ENCODE assay signal across 8 cellular contexts in the genomic region with DNA sequence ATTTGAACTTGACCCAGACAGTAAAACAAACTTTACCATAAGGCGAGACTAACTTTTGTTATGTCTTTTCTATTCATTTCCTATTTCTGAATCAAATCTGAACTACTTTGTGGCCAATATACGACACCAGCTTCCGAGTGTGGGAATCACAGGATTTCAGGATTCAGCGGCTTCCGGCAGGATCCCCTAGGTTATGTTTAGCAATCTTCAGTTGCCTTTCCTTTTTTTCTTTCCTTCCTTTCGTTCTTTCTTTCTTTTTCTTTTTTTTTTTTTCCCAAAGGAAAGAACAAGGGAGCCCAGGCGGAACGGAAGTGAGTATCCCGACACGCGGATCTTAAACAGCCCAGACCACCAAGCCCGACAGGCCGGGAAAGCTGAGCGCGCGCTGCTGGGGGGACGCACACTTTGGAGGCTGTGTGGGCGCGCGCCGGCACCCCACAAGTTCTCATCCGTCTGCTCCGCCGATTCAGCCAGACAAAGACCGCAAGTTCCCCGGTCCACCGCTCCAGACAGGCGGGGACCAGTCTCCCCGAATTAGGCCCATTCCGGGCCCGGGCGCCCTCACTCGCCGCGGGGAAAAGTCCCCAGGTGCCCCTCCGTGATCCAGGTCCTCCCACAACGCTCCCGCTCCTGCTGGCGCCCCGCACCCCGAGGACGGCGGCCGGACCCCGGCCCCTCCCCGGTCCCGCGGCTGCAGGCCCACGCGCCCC. TPM values are rescaled to one million over a fixed set of nuclear protein-coding genes. Genes with fewer than 3 reads are reported as not detected.
DNase-seq lines count a peak whose midpoint lies in the region; ATAC-seq and TF ChIP-seq lines count a peak whose summit lies in the region.

No MANE protein-coding gene starts in this region.

- CTCF ChIA-PET in activated CD4-positive, alpha-beta T cell treated with anti-CD3 and anti-CD28 coated beads for 36 hours (lab: Charles Lee), result interaction anchor here (1.7 to 3.8 kb wide), 3 partner anchors 27 to 66 kb away, joined by 7 to 22 read pairs (median 8); a partner anchor contains a TSS

- H3K9me3 Mint-ChIP-seq in activated CD4-positive, alpha-beta T cell treated with anti-CD3 and anti-CD28 coated beads for 36 hours (ENCODE audit: low read depth), result no peaks in the 10 kb centered on the region

- peaks cover 12% of the 10 kb centered on the region for H3K27me3 Mint-ChIP-seq in activated CD4-positive, alpha-beta T cell treated with anti-CD3 and anti-CD28 coated beads for 36 hours

- intact Hi-C loops in activated CD4-positive, alpha-beta T cell treated with anti-CD3 and anti-CD28 coated beads for 36 hours (cut with DNase I, micrococcal nuclease), result loop anchor here (1.0 to 5.0 kb wide), 4 partner anchors 66 to 1188 kb away; a partner anchor contains a TSS
- intact Hi-C loops in left ventricle myocardium superior (cut with micrococcal nuclease), result no loop called here

- no peak overlapping the region for H2AFZ ChIP-seq in OCI-LY3 (ENCODE audit: low read depth, low read length)

- H3K4me3 ChIP-seq in OCI-LY3 (ENCODE audit: low read length), result peak overlapping the region; percentile 94
- peak overlapping the region; percentile 81 for H3K4me3 ChIP-seq in skeletal muscle cell (ENCODE audit: low read depth, low read length)

- H3K27ac Mint-ChIP-seq in activated CD4-positive, alpha-beta T cell treated with anti-CD3 and anti-CD28 coated beads for 36 hours, result peak overlapping the region; percentile 69

- H3K4me2 ChIP-seq in OCI-LY3 (ENCODE audit: low read length), result peak overlapping the region; percentile 85

- no peaks in the 10 kb centered on the region for H3K9me3 ChIP-seq in OCI-LY3 (ENCODE audit: insufficient read depth, low read length)

- peaks cover 7% of the 10 kb centered on the region for H3K4me1 Mint-ChIP-seq in activated CD4-positive, alpha-beta T cell treated with anti-CD3 and anti-CD28 coated beads for 36 hours

- peaks cover 8% of the 10 kb centered on the region; the same call in 1 of the 2 replicates for H3K4me1 ChIP-seq in OCI-LY3 (ENCODE audit: low read length)

- H4K20me1 ChIP-seq in OCI-LY3 (ENCODE audit: insufficient read depth, low read length), result peaks cover 16% of the 10 kb centered on the region

- peak overlapping the region; percentile 72 for H3K9ac ChIP-seq in OCI-LY3 (ENCODE audit: low read length)

- no peak overlapping the region for H3K27ac ChIP-seq in OCI-LY3 (ENCODE audit: low read length)

- ATAC-seq in activated CD4-positive, alpha-beta T cell treated with anti-CD3 and anti-CD28 coated beads for 36 hours, result peak; percentile 37
- ATAC-seq in left ventricle myocardium superior (no peak), GM18873 (IDR thresholded peaks at IDR 0.05; ENCODE audit: low FRiP score, unreplicated experiment) (no peak)

- H3K4me3 Mint-ChIP-seq in activated CD4-positive, alpha-beta T cell treated with anti-CD3 and anti-CD28 coated beads for 36 hours, result peak overlapping the region; percentile 82

- no peaks in the 10 kb centered on the region for H3K36me3 Mint-ChIP-seq in activated CD4-positive, alpha-beta T cell treated with anti-CD3 and anti-CD28 coated beads for 36 hours (ENCODE audit: low read depth)

- DNase-seq in activated CD4-positive, alpha-beta T cell treated with anti-CD3 and anti-CD28 coated beads for 36 hours, result peak; percentile 70
- DNase-seq in activated CD4-positive, alpha-beta T cell treated with anti-CD3 and anti-CD28 coated beads for 1 hour, result no peak
- DNase-seq in activated naive CD4-positive, alpha-beta T cell treated with anti-CD3 and anti-CD28 coated beads, Interleukin-2, amount 50 U/mL, for 16 hours, result peak; percentile 31
- DNase-seq in left ventricle myocardium superior, result peak; percentile 56
- DNase-seq in skeletal muscle cell (ENCODE audit: low read depth), result no peak
- DNase-seq in NCI-H2196 treated with DMSO at 0.1 percent for 48 hours (lab: John Stamatoyannopoulos, UW; ENCODE audit: unreplicated experiment), result no peak

- no peaks in the 10 kb centered on the region for H3K27me3 ChIP-seq in OCI-LY3 (ENCODE audit: low read depth, low read length)

- H3K79me2 ChIP-seq in OCI-LY3 (ENCODE audit: low read length), result 0 out of 2 replicates have a peak, but pooled peaks cover 3% of the 10 kb centered on the region

- H3K36me3 ChIP-seq in OCI-LY3 (replicated peaks; ENCODE audit: low read depth, low read length), result no peaks in the 10 kb centered on the region

- POLR2A ChIA-PET in activated CD4-positive, alpha-beta T cell treated with anti-CD3 and anti-CD28 coated beads for 36 hours (lab: Charles Lee), result no interaction called here

- TF ChIP-seq CTCF in OCI-LY3 (IDR thresholded peaks at IDR 0.05; ENCODE audit: low read depth, low read length), result no peak

RNA-seq across cellular contexts. Expression of a gene that starts 0.5 kb away (rescaled TPM):
- total RNA-seq in activated CD4-positive, alpha-beta T cell treated with anti-CD3 and anti-CD28 coated beads for 36 hours, result 10 to 100 TPM in 1 of 2 experiments, 1 to 10 TPM in 1; 8.3 to 10.4 TPM
- total RNA-seq in left ventricle myocardium superior, result 13.1 TPM

RNA-seq across cellular contexts. Expression of a gene that starts 1.3 kb away (rescaled TPM):
- under 1 TPM; 0.56 to 0.57 TPM for total RNA-seq in activated CD4-positive, alpha-beta T cell treated with anti-CD3 and anti-CD28 coated beads for 36 hours
- 5.8 TPM for total RNA-seq in left ventricle myocardium superior

Comparison
In these comparisons a context has a peak if more than half of its experiments do, and no peak if none do; other contexts are left out.
1. DNase-seq: peak in activated CD4-positive, alpha-beta T cell treated with anti-CD3 and anti-CD28 coated beads for 36 hours (single experiment), activated naive CD4-positive, alpha-beta T cell treated with anti-CD3 and anti-CD28 coated beads, Interleukin-2, amount 50 U/mL, for 16 hours (single experiment) and left ventricle myocardium superior (single experiment); none in activated CD4-positive, alpha-beta T cell treated with anti-CD3 and anti-CD28 coated beads for 1 hour (single experiment), skeletal muscle cell (single experiment) and NCI-H2196 treated with DMSO at 0.1 percent for 48 hours (single experiment).